ENCODE assay signal across 8 cellular contexts in genomic region chr3:61936344-61936937, GRCh38.
DNase-seq lines count a peak whose midpoint lies in the region; ATAC-seq, FAIRE-seq and TF ChIP-seq lines count a peak whose summit lies in the region.

No MANE protein-coding gene starts in this region.

- H3K36me3 ChIP-seq in GM12878 (ENCODE audit: control insufficient read depth in 2 of 2, insufficient read depth in 2 of 2, low read length in 1 of 2) (no peaks in the 10 kb centered on the region), osteoblast (ENCODE audit: insufficient read depth, low read length) (no peaks in the 10 kb centered on the region)

- BruUV-seq in GM12878 (replicated peaks; lab: Mats Ljungman, UMichigan) = no TSS peak

- H4K20me1 ChIP-seq in GM12878 (ENCODE audit: control insufficient read depth, insufficient read depth) (no peaks in the 10 kb centered on the region), osteoblast (ENCODE audit: insufficient read depth, low read length) (no peaks in the 10 kb centered on the region)

- WGBS in GM12878 (ENCODE audit: insufficient coverage, insufficient replicate concordance, low lambda C conversion rate, missing lambda C conversion rate) = 16% methylated on average over 6 of the region's 6 CpGs

- H3K4me3 Mint-ChIP-seq in activated T-cell treated with anti-CD3 and anti-CD28 coated beads, Interleukin-2, amount 50 U/mL, for 24 hours = no peak overlapping the region

- TF ChIP-seq CTCF in HL-60 (IDR thresholded peaks at IDR 0.05; ENCODE audit: insufficient read depth, low read length) (peak; percentile 51), GM12878 (IDR thresholded peaks at IDR 0.05 in 2 of 3, conservative IDR thresholded peaks at IDR 0.05 in 1 of 3; ENCODE audit: control insufficient read depth in 2 of 3, extremely low read depth in 1 of 3, insufficient read depth in 1 of 3, low read depth in 3 of 3, low read length in 3 of 3) (peak; percentile 51 to 79 (median 76)), osteoblast (IDR thresholded peaks at IDR 0.05; ENCODE audit: extremely low read depth, low read depth, low read length) (peak; percentile 79)

- H3K4me1 Mint-ChIP-seq in activated T-cell treated with anti-CD3 and anti-CD28 coated beads, Interleukin-2, amount 50 U/mL, for 24 hours (ENCODE audit: low read depth) = no peaks in the 10 kb centered on the region

- H3K27ac ChIP-seq in HL-60 (replicated peaks) = no peak overlapping the region
- no peak overlapping the region for H3K27ac ChIP-seq in GM12878 (ENCODE audit: control insufficient read depth, insufficient read depth)
- no peak overlapping the region for H3K27ac ChIP-seq in osteoblast (ENCODE audit: low read depth, low read length)

- H3K4me1 ChIP-seq in GM12878 (ENCODE audit: control insufficient read depth, insufficient read depth, low read length) = no peaks in the 10 kb centered on the region
- peaks cover 2% of the 10 kb centered on the region for H3K4me1 ChIP-seq in osteoblast (ENCODE audit: insufficient read depth, low read length)

- peak; percentile 20 to 23 for DNase-seq in activated T-cell treated with anti-CD3 and anti-CD28 coated beads, Interleukin-2, amount 50 U/mL, for 48 hours
- DNase-seq in activated T-cell treated with anti-CD3 and anti-CD28 coated beads, Interleukin-2, amount 50 U/mL, for 24 hours = no peak
- DNase-seq in HL-60 (ENCODE audit: low read depth in 1 of 2, low spot score in 1 of 2) (no peak), GM12878 (ENCODE audit: low read depth, low spot score) (no peak), osteoblast (ENCODE audit: insufficient read length, low spot score, missing footprints) (peak; percentile 46), NCI-H187 treated with DMSO at 0.1 percent for 48 hours (lab: John Stamatoyannopoulos, UW) (no peak), superior temporal gyrus (ENCODE audit: extremely low spot score) (no peak)

- TF ChIP-seq POLR2A in GM12878 (IDR thresholded peaks at IDR 0.05; ENCODE audit: low read depth, low read length) = no peak

- POLR2A ChIA-PET in GM12878 (lab: Charles Lee) = interaction anchor here (0.7 to 1.3 kb wide), 6 partner anchors 9 to 366 kb away, joined by 3 to 7 read pairs (median 3); no protein-coding TSS in a partner anchor

- H3K27me3 Mint-ChIP-seq in activated T-cell treated with anti-CD3 and anti-CD28 coated beads, Interleukin-2, amount 50 U/mL, for 24 hours = no peaks in the 10 kb centered on the region

- FAIRE-seq in GM12878 (lab: Jason Lieb, UNC) = peak; percentile 57

- TF ChIP-seq RAD21 in GM12878 (IDR thresholded peaks at IDR 0.05; ENCODE audit: insufficient read depth, low read depth, low read length) = peak; percentile 55

- intact Hi-C loops in GM12878 (cut with micrococcal nuclease; ENCODE audit: unreplicated experiment) = loop anchor here (1.0 to 10.0 kb wide), 3 partner anchors 78 to 372 kb away; partner anchors contain the start of gene PTPRG

- H3K9me3 Mint-ChIP-seq in activated T-cell treated with anti-CD3 and anti-CD28 coated beads, Interleukin-2, amount 50 U/mL, for 24 hours = peaks cover 7% of the 10 kb centered on the region

- ATAC-seq in GM12878 = peak; percentile 79
- ATAC-seq in GM21447 (IDR thresholded peaks at IDR 0.05; ENCODE audit: unreplicated experiment) = no peak

- H3K9ac ChIP-seq in GM12878 (ENCODE audit: control insufficient read depth, insufficient read depth, low read length) = no peak overlapping the region

- H3K4me2 ChIP-seq in GM12878 (ENCODE audit: control insufficient read depth, insufficient read depth) (no peak overlapping the region), osteoblast (ENCODE audit: insufficient read depth, low read length) (no peak overlapping the region)

- RAD21 ChIA-PET in GM12878 (lab: Charles Lee; ENCODE audit: unreplicated experiment) = interaction anchor here (0.6 to 4.1 kb wide), 25 partner anchors 10 to 407 kb away, joined by 3 to 30 read pairs (median 5); no protein-coding TSS in a partner anchor

- no peak for TF ChIP-seq EP300 in GM12878 (IDR thresholded peaks at IDR 0.05; ENCODE audit: borderline replicate concordance in 1 of 2, control insufficient read depth in 1 of 2, low read depth in 2 of 2, low read length in 2 of 2)

- H3K27ac Mint-ChIP-seq in activated T-cell treated with anti-CD3 and anti-CD28 coated beads, Interleukin-2, amount 50 U/mL, for 24 hours = no peak overlapping the region

- CTCF ChIA-PET in GM12878 (lab: Yijun Ruan, JAX) = interaction anchor here (0.5 to 5.7 kb wide), 67 partner anchors 9 to 554 kb away, joined by 3 to 66 read pairs (median 4); no protein-coding TSS in a partner anchor

- no peaks in the 10 kb centered on the region for H3K27me3 ChIP-seq in HL-60 (ENCODE audit: insufficient read depth, poor library complexity, severe bottlenecking)
- no peaks in the 10 kb centered on the region for H3K27me3 ChIP-seq in GM12878 (replicated peaks in 1 of 2; ENCODE audit: control insufficient read depth in 2 of 2, insufficient read depth in 2 of 2, low read length in 1 of 2)
- H3K27me3 ChIP-seq in osteoblast (ENCODE audit: insufficient read depth, low read length) = no peaks in the 10 kb centered on the region

- no peaks in the 10 kb centered on the region for H3K9me3 ChIP-seq in GM12878 (replicated peaks; ENCODE audit: control insufficient read depth, insufficient read depth, low read length)
- H3K9me3 ChIP-seq in osteoblast (ENCODE audit: low read depth, low read length) = no peaks in the 10 kb centered on the region

- no peaks in the 10 kb centered on the region for H3K36me3 Mint-ChIP-seq in activated T-cell treated with anti-CD3 and anti-CD28 coated beads, Interleukin-2, amount 50 U/mL, for 24 hours (ENCODE audit: low read depth)

- SMC1A ChIA-PET in GM12878 (lab: Charles Lee; ENCODE audit: uncharacterized antibody, unreplicated experiment) = interaction anchor here (0.6 to 10.8 kb wide), 37 partner anchors 9 to 377 kb away, joined by 3 to 159 read pairs (median 3); no protein-coding TSS in a partner anchor

- H3K4me3 ChIP-seq in HL-60 (replicated peaks; ENCODE audit: insufficient read depth, low read length) (no peak overlapping the region), GM12878 (no peak overlapping the region), osteoblast (ENCODE audit: insufficient read depth, low read length) (no peak overlapping the region)

- in situ Hi-C loops in GM12878 (cut with MboI) = no loop called here

- H2AFZ ChIP-seq in GM12878 (ENCODE audit: control insufficient read depth, low read depth, low read length) (no peak overlapping the region), osteoblast (ENCODE audit: low read length) (no peak overlapping the region)

- H3K79me2 ChIP-seq in GM12878 (ENCODE audit: control insufficient read depth, insufficient read depth, low read length) (no peaks in the 10 kb centered on the region), osteoblast (ENCODE audit: insufficient read depth, low read length) (peaks cover 8% of the 10 kb centered on the region)

TF ChIP-seq in GM12878, 131 proteins besides CTCF, POLR2A, EP300 and RAD21:
- TF ChIP-seq HDGF (IDR thresholded peaks at IDR 0.05) (no peak), SMC3 (IDR thresholded peaks at IDR 0.05; ENCODE audit: borderline replicate concordance, low read length) (peak; percentile 60; the same call in 1 of the 2 replicates)
TF ChIP-seq in GM12878: peak in this region for 1.

Comparison
In these comparisons a context has a peak if more than half of its experiments do, and no peak if none do; other contexts are left out.
1. DNase-seq: peak in activated T-cell treated with anti-CD3 and anti-CD28 coated beads, Interleukin-2, amount 50 U/mL, for 48 hours (2 of 2) and osteoblast (single experiment); none in activated T-cell treated with anti-CD3 and anti-CD28 coated beads, Interleukin-2, amount 50 U/mL, for 24 hours (single experiment), HL-60 (0 of 2), GM12878 (single experiment), NCI-H187 treated with DMSO at 0.1 percent for 48 hours (single experiment) and superior temporal gyrus (single experiment).
2. Peak in every context shown above with its lines, with median percentiles within 50 percentile points of each other: CTCF ChIP-seq.